19 cellular contexts compared by ENCODE assay signal in the genomic region with DNA sequence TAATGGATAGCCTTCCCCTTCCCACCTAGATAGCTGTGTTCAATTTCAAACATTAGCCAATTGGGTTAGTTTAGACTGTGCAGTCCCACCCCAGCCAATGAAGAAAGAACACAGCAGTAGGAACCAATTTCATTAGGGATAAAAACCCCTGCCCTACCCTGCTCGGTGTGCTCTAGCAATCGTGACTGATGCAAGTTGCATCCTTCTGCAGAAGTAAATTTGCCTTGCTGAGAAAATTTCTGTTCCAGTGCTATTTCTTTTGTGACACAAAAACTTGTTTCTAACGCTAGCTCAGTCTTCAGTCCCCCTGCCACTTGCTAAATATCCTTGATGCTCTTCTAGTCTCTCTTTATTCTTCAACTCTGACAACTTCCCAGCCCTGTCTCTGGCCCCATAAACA. TPM values are rescaled to one million over a fixed set of nuclear protein-coding genes. Genes with fewer than 3 reads are reported as not detected.
DNase-seq lines count a peak whose midpoint lies in the region; ATAC-seq, FAIRE-seq and TF ChIP-seq lines count a peak whose summit lies in the region.
"Had no signal": no experiment of that assay in that cellular context is flagged by ENCODE, and none has a peak within 500 bp of the region (broad histone marks: within the 10 kb centered on the region; RNA-seq: fewer than 3 reads in every experiment).

No MANE protein-coding gene starts in this region.

- no peak for TF ChIP-seq RAD21 in HepG2 (CRISPR knock-in tag; IDR thresholded peaks at IDR 0.05)
- no peak for TF ChIP-seq RAD21 in GM12878 (IDR thresholded peaks at IDR 0.05; ENCODE audit: insufficient read depth, low read depth, low read length)

- H2AFZ ChIP-seq in HepG2 (ENCODE audit: low read length), result no peak overlapping the region
- no peak overlapping the region for H2AFZ ChIP-seq in GM12878 (ENCODE audit: control insufficient read depth, low read depth, low read length)

- H3K36me3 ChIP-seq in HepG2 (replicated peaks in 1 of 2; ENCODE audit: control insufficient read depth in 1 of 2, insufficient read depth in 2 of 2, low read length in 2 of 2) (no peaks in the 10 kb centered on the region), right lobe of liver (no peaks in the 10 kb centered on the region), GM12878 (ENCODE audit: control insufficient read depth in 2 of 2, insufficient read depth in 2 of 2, low read length in 1 of 2) (no peaks in the 10 kb centered on the region), heart left ventricle (no peaks in the 10 kb centered on the region), small intestine (ENCODE audit: control insufficient read depth in 2 of 2, insufficient read depth in 2 of 2, low read length in 2 of 2) (no peaks in the 10 kb centered on the region)

- H3K4me1 Mint-ChIP-seq in nephron progenitor cell, result peaks cover 12% of the 10 kb centered on the region
- H3K4me1 Mint-ChIP-seq: B cell, H9 had no signal

- WGBS in HepG2 (ENCODE audit: low lambda C conversion rate), result 5% methylated on average over 3 of the region's 3 CpGs
- WGBS in right lobe of liver (ENCODE audit: insufficient coverage, low coverage, low lambda C conversion rate, missing lambda C conversion rate), result 70% methylated on average over 2 of the region's 3 CpGs
- 21% methylated on average over 3 of the region's 3 CpGs for WGBS in GM12878 (ENCODE audit: insufficient coverage, insufficient replicate concordance, low lambda C conversion rate, missing lambda C conversion rate)
- WGBS in heart left ventricle, 4 donors, result 82 to 91% (median 89%) methylated on average over 3 of the region's 3 CpGs
- WGBS in small intestine, 3 donors, result 85 to 92% (median 88%) methylated on average over 3 of the region's 3 CpGs

- H3K27me3 ChIP-seq in HepG2 (ENCODE audit: control insufficient read depth in 1 of 2, insufficient read depth in 2 of 2, low read length in 2 of 2), result peaks cover 2 to 36% of the 10 kb centered on the region in 2 experiments; a peak in 4 of 5 replicates
- H3K27me3 ChIP-seq in right lobe of liver, result no peaks in the 10 kb centered on the region
- no peaks in the 10 kb centered on the region for H3K27me3 ChIP-seq in GM12878 (replicated peaks in 1 of 2; ENCODE audit: control insufficient read depth in 2 of 2, insufficient read depth in 2 of 2, low read length in 1 of 2)
- peaks cover 0 to 10% (median 0%) of the 10 kb centered on the region in 9 donors for H3K27me3 ChIP-seq in heart left ventricle
- no peaks in the 10 kb centered on the region for H3K27me3 ChIP-seq in small intestine (ENCODE audit: control insufficient read depth in 2 of 2, insufficient read depth in 2 of 2, low read length in 2 of 2)
- H3K27me3 ChIP-seq: BLaER1 treated with 17β-estradiol and CSF1 and Interleukin-3, amounts not matched to agents 10 nM and 100 nM had no signal

- BruUV-seq in HepG2 (replicated peaks; lab: Mats Ljungman, UMichigan) (no TSS peak), GM12878 (replicated peaks; lab: Mats Ljungman, UMichigan) (no TSS peak)

- no peaks in the 10 kb centered on the region for H3K79me2 ChIP-seq in HepG2 (ENCODE audit: insufficient read depth, low read length)
- H3K79me2 ChIP-seq in GM12878 (ENCODE audit: control insufficient read depth, insufficient read depth, low read length), result no peaks in the 10 kb centered on the region

- POLR2A ChIA-PET in HepG2 (lab: Yijun Ruan, JAX), result no interaction called here
- POLR2A ChIA-PET in GM12878 (lab: Charles Lee), result no interaction called here

- CTCF ChIA-PET in HepG2 (lab: Yijun Ruan, JAX; ENCODE audit: low intra/inter-chr PET ratio, low total read pairs) (no interaction called here), GM12878 (lab: Yijun Ruan, JAX) (no interaction called here)

- ATAC-seq in HepG2 (no peak), right lobe of liver (no peak), GM12878 (no peak), heart left ventricle (no peak), HG03045 (IDR thresholded peaks at IDR 0.05; ENCODE audit: unreplicated experiment) (no peak)
- ATAC-seq: CD8-positive, alpha-beta T cell had no signal

- H3K4me3 Mint-ChIP-seq in nephron progenitor cell, result peak overlapping the region; percentile 24
- H3K4me3 Mint-ChIP-seq: B cell; CD8-positive, alpha-beta T cell; H9 had no signal

- intact Hi-C loops in HepG2 (cut with micrococcal nuclease; ENCODE audit: unreplicated experiment) (no loop called here), right lobe of liver (cut with DNase I) (no loop called here), GM12878 (cut with micrococcal nuclease; ENCODE audit: unreplicated experiment) (no loop called here), heart left ventricle (cut with DNase I) (no loop called here)

- FAIRE-seq in HepG2 (lab: Jason Lieb, UNC) (no peak), GM12878 (lab: Jason Lieb, UNC) (no peak), small intestine (lab: Jason Lieb, UNC) (no peak)

- H3K4me2 ChIP-seq in HepG2 (ENCODE audit: low read depth, low read length) (no peak overlapping the region), GM12878 (ENCODE audit: control insufficient read depth, insufficient read depth) (no peak overlapping the region)
- H3K4me2 ChIP-seq: BLaER1 treated with 17β-estradiol and CSF1 and Interleukin-3, amounts not matched to agents 10 nM and 100 nM had no signal

- H3K9me3 ChIP-seq in HepG2 (ENCODE audit: low read length) (peaks cover 25% of the 10 kb centered on the region), right lobe of liver (no peaks in the 10 kb centered on the region), GM12878 (replicated peaks; ENCODE audit: control insufficient read depth, insufficient read depth, low read length) (peaks cover 6% of the 10 kb centered on the region; the same call in 2 of the 3 replicates), heart left ventricle (peaks cover 0 to 32% (median 16%) of the 10 kb centered on the region in 12 donors), small intestine (ENCODE audit: control insufficient read depth, low read depth) (no peaks in the 10 kb centered on the region)

- H3K4me1 ChIP-seq in HepG2 (ENCODE audit: insufficient read depth, low read length) (no peaks in the 10 kb centered on the region), right lobe of liver (no peaks in the 10 kb centered on the region), GM12878 (ENCODE audit: control insufficient read depth, insufficient read depth, low read length) (no peaks in the 10 kb centered on the region), heart left ventricle (no peaks in the 10 kb centered on the region), small intestine (ENCODE audit: control insufficient read depth in 2 of 2, insufficient read depth in 1 of 2, low read depth in 1 of 2, low read length in 1 of 2) (no peaks in the 10 kb centered on the region)
- H3K4me1 ChIP-seq: BLaER1 treated with 17β-estradiol and CSF1 and Interleukin-3, amounts not matched to agents 10 nM and 100 nM had no signal

- no peak for TF ChIP-seq CTCF in HepG2 (CRISPR knock-in tag; IDR thresholded peaks at IDR 0.05)
- TF ChIP-seq CTCF in right lobe of liver (IDR thresholded peaks at IDR 0.05), result no peak
- no peak for TF ChIP-seq CTCF in GM12878 (IDR thresholded peaks at IDR 0.05 in 2 of 3, conservative IDR thresholded peaks at IDR 0.05 in 1 of 3; ENCODE audit: control insufficient read depth in 2 of 3, extremely low read depth in 1 of 3, insufficient read depth in 1 of 3, low read depth in 3 of 3, low read length in 3 of 3)
- TF ChIP-seq CTCF in nephron progenitor cell (IDR thresholded peaks at IDR 0.05), result no peak
- TF ChIP-seq CTCF in heart left ventricle (IDR thresholded peaks at IDR 0.05), result no peak

- H3K36me3 Mint-ChIP-seq in nephron progenitor cell (ENCODE audit: low read depth), result no peaks in the 10 kb centered on the region
- H3K36me3 Mint-ChIP-seq: CD8-positive, alpha-beta T cell had no signal

- H4K20me1 ChIP-seq in HepG2 (ENCODE audit: insufficient read depth, low read length) (no peaks in the 10 kb centered on the region), GM12878 (ENCODE audit: control insufficient read depth, insufficient read depth) (no peaks in the 10 kb centered on the region)
- H4K20me1 ChIP-seq: BLaER1 treated with 17β-estradiol and CSF1 and Interleukin-3, amounts not matched to agents 10 nM and 100 nM had no signal

- RAD21 ChIA-PET in GM12878 (lab: Charles Lee; ENCODE audit: unreplicated experiment), result no interaction called here

- in situ Hi-C loops in HepG2 (cut with HindIII; ENCODE audit: extremely low pct_ligation_motif_present, low pct_unique_long_range_greater_than_20kb) (no loop called here), GM12878 (cut with MboI) (no loop called here)

- H3K4me3 ChIP-seq in HepG2 (replicated peaks in 1 of 3; ENCODE audit: insufficient read depth in 1 of 3, low read depth in 2 of 3, low read length in 3 of 3) (no peak overlapping the region), right lobe of liver (no peak overlapping the region), GM12878 (no peak overlapping the region), heart left ventricle (no peak overlapping the region), small intestine (ENCODE audit: low read depth in 1 of 2, low read length in 2 of 2) (no peak overlapping the region)
- H3K4me3 ChIP-seq: BLaER1 treated with 17β-estradiol and CSF1 and Interleukin-3, amounts not matched to agents 10 nM and 100 nM had no signal

- TF ChIP-seq EP300 in HepG2 (IDR thresholded peaks at IDR 0.05; ENCODE audit: low read depth in 2 of 2, low read length in 2 of 2) (no peak), HepG2 (CRISPR knock-in tag; IDR thresholded peaks at IDR 0.05; ENCODE audit: borderline replicate concordance) (no peak), GM12878 (IDR thresholded peaks at IDR 0.05; ENCODE audit: borderline replicate concordance in 1 of 2, control insufficient read depth in 1 of 2, low read depth in 2 of 2, low read length in 2 of 2) (no peak)

- H3K27ac ChIP-seq in HepG2 (ENCODE audit: extremely low read length, insufficient read depth, low read length), result no peak overlapping the region
- no peak overlapping the region for H3K27ac ChIP-seq in right lobe of liver
- H3K27ac ChIP-seq in GM12878 (ENCODE audit: control insufficient read depth, insufficient read depth), result no peak overlapping the region
- no peak overlapping the region for H3K27ac ChIP-seq in heart left ventricle
- no peak overlapping the region for H3K27ac ChIP-seq in small intestine (ENCODE audit: low read depth in 1 of 2, low read length in 1 of 2)
- H3K27ac ChIP-seq: BLaER1 treated with 17β-estradiol and CSF1 and Interleukin-3, amounts not matched to agents 10 nM and 100 nM; HL-60 had no signal

- no peak overlapping the region for H3K9ac ChIP-seq in HepG2 (ENCODE audit: insufficient read depth, low read depth, low read length)
- H3K9ac ChIP-seq in GM12878 (ENCODE audit: control insufficient read depth, insufficient read depth, low read length), result no peak overlapping the region
- H3K9ac ChIP-seq: BLaER1 treated with 17β-estradiol and CSF1 and Interleukin-3, amounts not matched to agents 10 nM and 100 nM had no signal

- H3K27me3 Mint-ChIP-seq in nephron progenitor cell (ENCODE audit: low read depth, poor library complexity), result peaks cover 9% of the 10 kb centered on the region

- no peak overlapping the region for H3K27ac Mint-ChIP-seq in nephron progenitor cell
- H3K27ac Mint-ChIP-seq: B cell; CD8-positive, alpha-beta T cell had no signal

- SMC1A ChIA-PET in GM12878 (lab: Charles Lee; ENCODE audit: uncharacterized antibody, unreplicated experiment), result interaction anchor here (1.3 kb wide), 1 partner anchor 11 kb away, joined by 4 read pairs; no protein-coding TSS in a partner anchor

- H3K9me3 Mint-ChIP-seq in nephron progenitor cell, result peaks cover 51% of the 10 kb centered on the region

- TF ChIP-seq POLR2A in HepG2 (IDR thresholded peaks at IDR 0.05; ENCODE audit: insufficient read depth in 1 of 2, low read depth in 2 of 2, low read length in 2 of 2) (no peak), right lobe of liver (IDR thresholded peaks at IDR 0.05) (no peak), GM12878 (IDR thresholded peaks at IDR 0.05; ENCODE audit: low read depth, low read length) (no peak), heart left ventricle (IDR thresholded peaks at IDR 0.05) (no peak)

- DNase-seq in HepG2 (ENCODE audit: low spot score) (no peak), right lobe of liver (no peak), GM12878 (ENCODE audit: low read depth, low spot score) (no peak), nephron progenitor cell (no peak), heart left ventricle (no peak), small intestine (no peak)
- DNase-seq: Calu3; CD8-positive, alpha-beta T cell; DMS79 treated with DMSO at 0.1 percent for 48 hours; GF-D8; GOT3; H9; IMR-90; Karpas-422; KBM-7 had no signal

RNA-seq across cellular contexts. Expression of a gene that starts 15.2 kb away (rescaled TPM):
- total RNA-seq in HepG2 (2016; rRNA removed; fragmentation: Illumina TruSeq; extraction: Trizol) (11.1 and 14.5 TPM in 2 replicates), right lobe of liver (10 to 100 TPM in 2 of 6 experiments, 1 to 10 TPM in 4; 5.0 to 11.5 (median 9.1) TPM), GM12878 (2014; rRNA removed) (4.4 and 5.6 TPM in 2 replicates), GM12878 (2014; rRNA removed; fragmentation: Illumina TruSeq; extraction: Trizol) (5.7 and 6.1 TPM in 2 replicates), GM12878 (2021) (26.2 and 26.9 TPM in 2 replicates), heart left ventricle (10 to 100 TPM; 11.4 to 20.3 (median 15.5) TPM)
- 4.8 and 5.0 TPM in 2 replicates for total RNA-seq in HepG2 (2016; cell fraction: cytosol; rRNA removed; fragmentation: Illumina TruSeq; extraction: Trizol; ENCODE audit: low read depth)
- 9.6 and 12.8 TPM in 2 replicates for total RNA-seq in HepG2 (2016; cell fraction: insoluble cytoplasmic fraction; rRNA removed; fragmentation: Illumina TruSeq; extraction: Trizol)
- total RNA-seq in HepG2 (2016; cell fraction: membrane; rRNA removed; fragmentation: Illumina TruSeq; extraction: Trizol), result 9.9 and 10.8 TPM in 2 replicates
- total RNA-seq in HepG2 (2016; cell fraction: nucleus; rRNA removed; fragmentation: Illumina TruSeq; extraction: Trizol), result 9.9 and 12.6 TPM in 2 replicates
- polyA plus RNA-seq in HepG2 (2011; rRNA removed) (16.3 and 18.6 TPM in 2 replicates), GM12878 (2011; rRNA removed) (3.0 and 12.5 TPM in 2 replicates), GM12878 (2014; fragmentation: Illumina TruSeq; extraction: Trizol) (16.8 and 20.5 TPM in 2 replicates), GM12878 (2014; fragmentation: Nextera tagmentation; extraction: Ambion mirVana) (1 to 10 TPM; 5.0 to 6.8 TPM), GM12878 (2014; rRNA removed) (7.3 and 9.7 TPM in 2 replicates), GM12878 (2016; fragmentation: Nextera tagmentation; extraction: Ambion mirVana) (10 to 100 TPM; 15.8 to 17.9 TPM), heart left ventricle (10 to 100 TPM in 1 of 2 donors, 1 to 10 TPM in 1; 4.6 to 14.5 TPM), small intestine (1 to 10 TPM; 7.0 to 8.0 (median 7.6) TPM)
- 5.3 and 5.8 TPM in 2 replicates for polyA plus RNA-seq in HepG2 (2011; cell fraction: cytosol; rRNA removed)
- polyA plus RNA-seq in HepG2 (2011; cell fraction: nucleus; rRNA removed), result 20.4 and 27.2 TPM in 2 replicates
- 14.8 and 16.7 TPM in 2 replicates for polyA plus RNA-seq in HepG2 (2012)
- 2.2 and 2.7 TPM in 2 replicates for polyA plus RNA-seq in HepG2 (2016; cell fraction: cytosol; fragmentation: Illumina TruSeq; extraction: Trizol; ENCODE audit: low read depth)
- 22.5 and 29.3 TPM in 2 replicates for polyA plus RNA-seq in HepG2 (2016; cell fraction: insoluble cytoplasmic fraction; fragmentation: Illumina TruSeq; extraction: Trizol; ENCODE audit: low read depth)
- 7.3 and 8.9 TPM in 2 replicates for polyA plus RNA-seq in HepG2 (2016; cell fraction: membrane; fragmentation: Illumina TruSeq; extraction: Trizol; ENCODE audit: low read depth)
- 20.0 and 21.0 TPM in 2 replicates for polyA plus RNA-seq in HepG2 (2016; cell fraction: nucleus; fragmentation: Illumina TruSeq; extraction: Trizol; ENCODE audit: insufficient read depth, low read depth)
- polyA minus RNA-seq in HepG2 (2011; rRNA and poly(A)+ RNA removed; ENCODE audit: low replicate concordance), result 28.1 and 54.4 TPM in 2 replicates
- polyA minus RNA-seq in HepG2 (2011; cell fraction: cytosol; rRNA and poly(A)+ RNA removed), result 11.8 and 13.8 TPM in 2 replicates
- polyA minus RNA-seq in HepG2 (2011; cell fraction: nucleus; rRNA and poly(A)+ RNA removed), result 16.5 and 19.1 TPM in 2 replicates
- 16.3 and 21.7 TPM in 2 replicates for total RNA-seq in GM12878 (2013; cell fraction: nucleolus; rRNA removed)
- polyA plus RNA-seq in GM12878 (2011; ENCODE audit: low read depth), result 8.0 TPM
- 6.5 and 10.8 TPM in 2 replicates for polyA plus RNA-seq in GM12878 (2011; cell fraction: cytosol; rRNA removed)
- polyA plus RNA-seq in GM12878 (2011; cell fraction: nucleus; rRNA removed), result 19.5 and 20.9 TPM in 2 replicates
- polyA plus RNA-seq in GM12878 (2012), result 9.4 and 12.4 TPM in 2 replicates
- polyA minus RNA-seq in GM12878 (2011; rRNA and poly(A)+ RNA removed), result 16.4 and 19.9 TPM in 2 replicates
- polyA minus RNA-seq in GM12878 (2011; cell fraction: cytosol; rRNA and poly(A)+ RNA removed), result 7.8 and 8.2 TPM in 2 replicates
- 9.8 and 18.5 TPM in 2 replicates for polyA minus RNA-seq in GM12878 (2011; cell fraction: nucleus; rRNA and poly(A)+ RNA removed)

RNA-seq across cellular contexts. Expression of a gene that starts 48.0 kb away (rescaled TPM):
- total RNA-seq in HepG2 (2016; rRNA removed; fragmentation: Illumina TruSeq; extraction: Trizol) (56.4 and 83.2 TPM in 2 replicates), right lobe of liver (10 to 100 TPM; 31.4 to 96.5 (median 41.4) TPM), GM12878 (2014; rRNA removed) (43.9 and 49.3 TPM in 2 replicates), GM12878 (2014; rRNA removed; fragmentation: Illumina TruSeq; extraction: Trizol) (45.7 and 47.2 TPM in 2 replicates), GM12878 (2021) (46.7 and 49.8 TPM in 2 replicates), heart left ventricle (10 to 100 TPM; 24.0 to 77.4 (median 33.3) TPM)
- 10.2 and 10.6 TPM in 2 replicates for total RNA-seq in HepG2 (2016; cell fraction: cytosol; rRNA removed; fragmentation: Illumina TruSeq; extraction: Trizol; ENCODE audit: low read depth)
- 53.9 and 81.0 TPM in 2 replicates for total RNA-seq in HepG2 (2016; cell fraction: insoluble cytoplasmic fraction; rRNA removed; fragmentation: Illumina TruSeq; extraction: Trizol)
- total RNA-seq in HepG2 (2016; cell fraction: membrane; rRNA removed; fragmentation: Illumina TruSeq; extraction: Trizol), result 15.1 and 16.2 TPM in 2 replicates
- total RNA-seq in HepG2 (2016; cell fraction: nucleus; rRNA removed; fragmentation: Illumina TruSeq; extraction: Trizol), result 99.0 and 108 TPM in 2 replicates
- polyA plus RNA-seq in HepG2 (2011; rRNA removed) (26.7 and 35.8 TPM in 2 replicates), GM12878 (2011; rRNA removed) (25.9 and 28.4 TPM in 2 replicates), GM12878 (2014; fragmentation: Illumina TruSeq; extraction: Trizol) (36.1 and 38.4 TPM in 2 replicates), GM12878 (2014; fragmentation: Nextera tagmentation; extraction: Ambion mirVana) (1 to 10 TPM; 4.1 to 5.9 TPM), GM12878 (2014; rRNA removed) (26.8 and 31.0 TPM in 2 replicates), GM12878 (2016; fragmentation: Nextera tagmentation; extraction: Ambion mirVana) (10 to 100 TPM; 21.0 to 23.5 TPM), heart left ventricle (10 to 100 TPM in 1 of 2 donors, 1 to 10 TPM in 1; 5.8 to 24.9 TPM), small intestine (10 to 100 TPM in 1 of 3 donors, 1 to 10 TPM in 2; 3.8 to 18.3 (median 7.3) TPM)
- 23.2 and 25.7 TPM in 2 replicates for polyA plus RNA-seq in HepG2 (2011; cell fraction: cytosol; rRNA removed)
- polyA plus RNA-seq in HepG2 (2011; cell fraction: nucleus; rRNA removed), result 23.0 and 23.4 TPM in 2 replicates
- polyA plus RNA-seq in HepG2 (2012), result 32.1 and 43.1 TPM in 2 replicates
- 2.6 and 3.3 TPM in 2 replicates for polyA plus RNA-seq in HepG2 (2016; cell fraction: cytosol; fragmentation: Illumina TruSeq; extraction: Trizol; ENCODE audit: low read depth)
- polyA plus RNA-seq in HepG2 (2016; cell fraction: insoluble cytoplasmic fraction; fragmentation: Illumina TruSeq; extraction: Trizol; ENCODE audit: low read depth), result 25.9 and 30.7 TPM in 2 replicates
- 4.8 and 6.9 TPM in 2 replicates for polyA plus RNA-seq in HepG2 (2016; cell fraction: membrane; fragmentation: Illumina TruSeq; extraction: Trizol; ENCODE audit: low read depth)
- 80.4 and 80.6 TPM in 2 replicates for polyA plus RNA-seq in HepG2 (2016; cell fraction: nucleus; fragmentation: Illumina TruSeq; extraction: Trizol; ENCODE audit: insufficient read depth, low read depth)
- polyA minus RNA-seq in HepG2 (2011; rRNA and poly(A)+ RNA removed; ENCODE audit: low replicate concordance), result 24.8 and 73.9 TPM in 2 replicates
- polyA minus RNA-seq in HepG2 (2011; cell fraction: cytosol; rRNA and poly(A)+ RNA removed), result 59.4 and 63.1 TPM in 2 replicates
- polyA minus RNA-seq in HepG2 (2011; cell fraction: nucleus; rRNA and poly(A)+ RNA removed), result 73.8 and 83.4 TPM in 2 replicates
- 85.5 and 90.6 TPM in 2 replicates for total RNA-seq in GM12878 (2013; cell fraction: nucleolus; rRNA removed)
- 16.0 TPM for polyA plus RNA-seq in GM12878 (2011; ENCODE audit: low read depth)
- 16.8 and 18.4 TPM in 2 replicates for polyA plus RNA-seq in GM12878 (2011; cell fraction: cytosol; rRNA removed)
- 18.8 and 25.9 TPM in 2 replicates for polyA plus RNA-seq in GM12878 (2011; cell fraction: nucleus; rRNA removed)
- polyA plus RNA-seq in GM12878 (2012), result 14.9 and 15.5 TPM in 2 replicates
- 34.9 and 53.2 TPM in 2 replicates for polyA minus RNA-seq in GM12878 (2011; rRNA and poly(A)+ RNA removed)
- polyA minus RNA-seq in GM12878 (2011; cell fraction: cytosol; rRNA and poly(A)+ RNA removed), result 21.8 and 22.0 TPM in 2 replicates
- polyA minus RNA-seq in GM12878 (2011; cell fraction: nucleus; rRNA and poly(A)+ RNA removed), result 25.5 and 37.3 TPM in 2 replicates
